Comparison of ENCODE assay signal across 13 cellular contexts in the genomic region with DNA sequence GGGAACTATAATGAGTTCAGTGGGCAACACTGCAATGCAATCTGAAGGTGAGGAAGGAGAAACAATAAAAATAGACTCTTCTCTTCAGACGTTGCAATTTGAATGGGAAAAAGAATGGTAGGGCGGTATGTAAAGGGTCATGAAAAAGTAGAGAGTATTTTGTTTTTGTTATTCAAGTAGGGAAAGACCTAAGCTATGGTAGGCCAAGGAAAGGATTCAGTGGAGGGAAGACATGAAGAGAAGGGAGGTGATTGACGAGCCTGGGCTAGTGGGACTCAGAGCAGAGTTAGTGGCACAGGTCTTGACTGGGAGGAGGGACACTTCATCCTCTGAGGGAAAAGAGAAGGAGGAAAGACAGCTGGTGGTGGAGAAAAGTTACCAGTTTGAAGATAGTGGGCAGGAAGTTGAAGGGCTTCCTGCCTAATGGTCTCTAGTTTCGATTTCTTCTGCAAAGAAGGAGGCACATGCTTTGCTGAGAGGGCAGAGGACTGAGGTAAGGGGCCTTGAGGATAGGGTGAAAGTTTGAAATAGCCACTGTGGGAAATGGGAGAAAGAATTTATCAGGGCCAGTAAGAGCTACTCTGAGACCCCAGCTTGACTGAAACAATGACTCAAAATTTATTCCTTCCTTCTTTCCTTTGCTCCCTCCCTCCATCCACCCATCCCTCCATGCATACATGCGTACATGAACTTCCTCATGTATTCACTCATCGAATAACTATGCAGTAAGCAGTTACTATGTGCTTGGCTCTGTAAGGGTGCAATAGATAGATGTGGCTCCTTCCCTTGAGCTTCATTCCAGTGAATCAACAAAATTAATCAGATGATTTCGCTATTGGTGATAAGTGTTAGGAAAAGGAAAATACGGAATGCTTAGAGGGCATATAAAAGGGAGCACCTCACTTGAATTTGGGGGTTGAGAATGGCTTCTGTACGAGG. TPM values are rescaled to one million over a fixed set of nuclear protein-coding genes. Genes with fewer than 3 reads are reported as not detected.
A peak's percentile ranks its signal among the peaks of the same experiment; 100 is the strongest.
DNase-seq lines count a peak whose midpoint lies in the region; ATAC-seq and TF ChIP-seq lines count a peak whose summit lies in the region.
"Had no signal": no experiment of that assay in that cellular context is flagged by ENCODE, and none has a peak within 500 bp of the region (broad histone marks: within the 10 kb centered on the region; RNA-seq: fewer than 3 reads in every experiment).

No MANE protein-coding gene starts in this region.

- H3K36me3 Mint-ChIP-seq in CD4-positive, alpha-beta memory T cell = peaks cover 32 to 46% of the 10 kb centered on the region in 2 donors
- peaks cover 34 to 44% of the 10 kb centered on the region in 2 donors for H3K36me3 Mint-ChIP-seq in stimulated activated naive B cell treated with anti-CD40 and anti-IgM and Interleukin-4, amounts not matched to agents 10 μg/mL and 1 μg/mL and 100 μg/mL, for 72 hours

- peak; percentile 32 for TF ChIP-seq POLR2A in GM18526 (IDR thresholded peaks at IDR 0.05; ENCODE audit: extremely low read depth, insufficient read length)

- no peak for ATAC-seq in HG02981 (IDR thresholded peaks at IDR 0.05; ENCODE audit: unreplicated experiment)
- ATAC-seq in stimulated activated naive B cell treated with anti-CD40 and anti-IgM and Interleukin-4, amounts not matched to agents 10 μg/mL and 1 μg/mL and 100 μg/mL, for 72 hours (replicated peaks) = no peak

- no peak overlapping the region for H3K27ac Mint-ChIP-seq in CD4-positive, alpha-beta memory T cell
- H3K27ac Mint-ChIP-seq in stimulated activated naive B cell treated with anti-CD40 and anti-IgM and Interleukin-4, amounts not matched to agents 10 μg/mL and 1 μg/mL and 100 μg/mL, for 72 hours = no peak overlapping the region

- POLR2A ChIA-PET in CD4-positive, alpha-beta memory T cell (lab: Charles Lee; ENCODE audit: partially characterized antibody) = interaction anchor here (0.6 to 6.7 kb wide), 31 partner anchors 8 to 339 kb away, joined by 3 to 85 read pairs (median 4); partner anchors contain the start of genes F11R, LY9, SLAMF1 and SLAMF7

- DNase-seq in CD4-positive, alpha-beta memory T cell = peak; percentile 43 to 55 (median 47)
- DNase-seq in OCI-M1 (lab: John Stamatoyannopoulos, UW) = peak; percentile 42
- no peak for DNase-seq in stimulated activated naive B cell treated with anti-CD40 and anti-IgM and Interleukin-4, amounts not matched to agents 10 μg/mL and 1 μg/mL and 100 μg/mL, for 72 hours
- no peak for DNase-seq in retina
- no peak for DNase-seq in iPS-NIHi11 (ENCODE audit: low spot score)
- DNase-seq: activated T-cell treated with anti-CD3 and anti-CD28 coated beads, Interleukin-2, amount 50 U/mL, for 4 hours; NCI-H1694 treated with DMSO at 0.1 percent for 48 hours; PC-9 had no signal

- H3K9me3 ChIP-seq in CD4-positive, alpha-beta memory T cell (ENCODE audit: control insufficient read depth in 1 of 2, low read length in 2 of 2) = no peaks in the 10 kb centered on the region
- H3K9me3 ChIP-seq in mononuclear cell (ENCODE audit: low read depth, low read length) = no peaks in the 10 kb centered on the region
- H3K9me3 ChIP-seq: right atrium auricular region, vagina had no signal

- intact Hi-C loops in CD4-positive, alpha-beta memory T cell (cut with micrococcal nuclease) = no loop called here

- H3K4me1 Mint-ChIP-seq in CD4-positive, alpha-beta memory T cell = peaks cover 10 to 48% (median 43%) of the 10 kb centered on the region in 4 donors
- peaks cover 29 to 45% of the 10 kb centered on the region in 2 donors for H3K4me1 Mint-ChIP-seq in stimulated activated naive B cell treated with anti-CD40 and anti-IgM and Interleukin-4, amounts not matched to agents 10 μg/mL and 1 μg/mL and 100 μg/mL, for 72 hours

- no peak overlapping the region for H3K4me3 Mint-ChIP-seq in CD4-positive, alpha-beta memory T cell
- no peak overlapping the region for H3K4me3 Mint-ChIP-seq in stimulated activated naive B cell treated with anti-CD40 and anti-IgM and Interleukin-4, amounts not matched to agents 10 μg/mL and 1 μg/mL and 100 μg/mL, for 72 hours
- H3K4me3 Mint-ChIP-seq: activated T-cell treated with anti-CD3 and anti-CD28 coated beads, Interleukin-2, amount 50 U/mL, for 4 hours had no signal

- no peaks in the 10 kb centered on the region for H3K27me3 Mint-ChIP-seq in CD4-positive, alpha-beta memory T cell
- H3K27me3 Mint-ChIP-seq in stimulated activated naive B cell treated with anti-CD40 and anti-IgM and Interleukin-4, amounts not matched to agents 10 μg/mL and 1 μg/mL and 100 μg/mL, for 72 hours = no peaks in the 10 kb centered on the region

- CTCF ChIA-PET in CD4-positive, alpha-beta memory T cell (lab: Charles Lee; ENCODE audit: partially characterized antibody) = interaction anchor here (0.8 to 4.7 kb wide), 22 partner anchors 8 to 283 kb away, joined by 3 to 43 read pairs (median 4); no protein-coding TSS in a partner anchor

- H3K27ac ChIP-seq in CD4-positive, alpha-beta memory T cell (ENCODE audit: low read depth, low read length) = peak overlapping the region; percentile 96
- H3K27ac ChIP-seq: PC-9, right atrium auricular region, vagina had no signal

- peaks cover 12% of the 10 kb centered on the region for H3K36me3 ChIP-seq in CD4-positive, alpha-beta memory T cell (ENCODE audit: insufficient read depth, low read length)
- H3K36me3 ChIP-seq: right atrium auricular region, vagina had no signal

- H3K4me3 ChIP-seq in CD4-positive, alpha-beta memory T cell (ENCODE audit: low read length in 2 of 2) = peak overlapping the region; percentile 88 to 96
- peak overlapping the region; percentile 97 for H3K4me3 ChIP-seq in mononuclear cell (ENCODE audit: low read length)
- H3K4me3 ChIP-seq: PC-9, right atrium auricular region, vagina had no signal

- H3K9me3 Mint-ChIP-seq in CD4-positive, alpha-beta memory T cell = no peaks in the 10 kb centered on the region
- H3K9me3 Mint-ChIP-seq in stimulated activated naive B cell treated with anti-CD40 and anti-IgM and Interleukin-4, amounts not matched to agents 10 μg/mL and 1 μg/mL and 100 μg/mL, for 72 hours = no peaks in the 10 kb centered on the region
- H3K9me3 Mint-ChIP-seq: activated T-cell treated with anti-CD3 and anti-CD28 coated beads, Interleukin-2, amount 50 U/mL, for 4 hours had no signal

- peaks cover 81% of the 10 kb centered on the region for H3K4me1 ChIP-seq in CD4-positive, alpha-beta memory T cell (ENCODE audit: insufficient read depth, low read length)
- peaks cover 88% of the 10 kb centered on the region for H3K4me1 ChIP-seq in mononuclear cell (ENCODE audit: insufficient read depth, low read length)
- H3K4me1 ChIP-seq: right atrium auricular region, vagina had no signal

- no peaks in the 10 kb centered on the region for H3K27me3 ChIP-seq in CD4-positive, alpha-beta memory T cell (ENCODE audit: insufficient read depth, low read length)
- no peaks in the 10 kb centered on the region for H3K27me3 ChIP-seq in mononuclear cell (ENCODE audit: insufficient read depth, low read length)
- H3K27me3 ChIP-seq: right atrium auricular region, vagina had no signal

RNA-seq across cellular contexts. Expression of gene CD48, which starts 4.2 kb away (rescaled TPM):
- 100 to 1,000 TPM; 301 to 329 TPM for total RNA-seq in CD4-positive, alpha-beta memory T cell
- polyA plus RNA-seq in CD4-positive, alpha-beta memory T cell = 100 to 1,000 TPM; 228 to 246 TPM
- total RNA-seq in mononuclear cell = 996 TPM
- total RNA-seq: PC-9 had no signal

RNA-seq across cellular contexts. Expression of gene SLAMF7, which starts 31.6 kb away (rescaled TPM):
- total RNA-seq in CD4-positive, alpha-beta memory T cell = 1 to 10 TPM; 8.1 to 8.2 TPM
- polyA plus RNA-seq in CD4-positive, alpha-beta memory T cell = 1 to 10 TPM; 2.8 TPM
- 12.9 TPM for total RNA-seq in mononuclear cell

Comparison
In these comparisons a context has a peak if more than half of its experiments do, and no peak if none do; other contexts are left out.
1. DNase-seq: peak in CD4-positive, alpha-beta memory T cell (5 of 5) and OCI-M1 (single experiment); none in stimulated activated naive B cell treated with anti-CD40 and anti-IgM and Interleukin-4, amounts not matched to agents 10 μg/mL and 1 μg/mL and 100 μg/mL, for 72 hours (single experiment), retina (single experiment) and iPS-NIHi11 (single experiment).